ENCODE assay signal across 11 cellular contexts in the genomic region with DNA sequence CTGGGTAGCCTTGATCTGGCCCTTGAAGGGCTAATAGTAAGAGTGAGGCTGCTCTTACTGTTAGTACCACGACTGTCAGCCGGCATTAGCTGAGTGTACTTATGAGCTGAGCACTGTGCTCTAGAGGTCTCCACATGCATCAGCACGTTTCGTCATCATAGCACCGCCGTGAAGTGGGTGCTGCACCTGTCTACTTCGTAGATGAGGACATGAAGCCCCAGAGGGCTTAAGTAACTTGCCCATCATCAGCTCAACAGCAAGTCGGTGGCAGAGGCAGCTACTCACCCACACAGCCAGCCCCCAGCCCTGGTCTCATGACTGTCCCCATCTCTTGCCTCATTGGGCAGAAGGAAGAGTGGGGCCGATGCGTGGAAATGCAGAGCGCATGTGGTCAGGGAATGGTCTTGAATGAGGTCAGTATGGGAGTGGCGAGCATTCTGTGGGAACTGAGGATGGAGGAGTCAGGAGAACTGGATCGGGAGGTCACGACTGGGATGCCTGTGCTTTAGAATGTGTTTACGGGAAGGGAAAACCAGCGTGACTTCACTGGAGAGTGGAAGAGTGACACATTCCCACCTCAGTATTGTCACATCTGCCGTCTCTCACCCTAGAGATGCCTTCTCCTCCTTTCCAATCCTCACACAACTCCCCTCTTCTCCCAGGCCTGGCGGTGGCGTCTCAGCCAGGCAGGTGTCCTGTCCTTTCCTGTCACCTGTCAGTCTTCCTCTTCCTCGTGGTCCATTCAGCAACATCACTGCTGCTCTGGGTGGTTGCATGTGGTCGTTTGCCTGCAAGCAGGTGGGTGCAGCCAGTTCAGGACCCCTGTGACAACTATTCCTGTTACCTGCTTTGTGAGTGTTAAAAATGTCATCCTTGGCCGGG. TPM values are rescaled to one million over a fixed set of nuclear protein-coding genes. Genes with fewer than 3 reads are reported as not detected.
DNase-seq lines count a peak whose midpoint lies in the region; ATAC-seq and TF ChIP-seq lines count a peak whose summit lies in the region.
"Had no signal": no experiment of that assay in that cellular context is flagged by ENCODE, and none has a peak within 500 bp of the region (broad histone marks: within the 10 kb centered on the region; RNA-seq: fewer than 3 reads in every experiment).

No MANE protein-coding gene starts in this region.

- no peak for ATAC-seq in natural killer cell
- ATAC-seq: sciatic nerve had no signal

- H3K27ac Mint-ChIP-seq in CD8-positive, alpha-beta memory T cell, result peak overlapping the region; percentile 97 to 100 (median 98)
- peak overlapping the region; percentile 96 to 99 for H3K27ac Mint-ChIP-seq in natural killer cell

- intact Hi-C loops in natural killer cell (cut with micrococcal nuclease), result loop anchor here (10.0 kb wide), 1 partner anchor 1319 kb away; no protein-coding TSS in a partner anchor

- H3K27ac ChIP-seq in CD8-positive, alpha-beta memory T cell (ENCODE audit: low read depth, low read length), result no peak overlapping the region

- peaks cover 7 to 60% (median 16%) of the 10 kb centered on the region in 3 donors for H3K36me3 Mint-ChIP-seq in CD8-positive, alpha-beta memory T cell
- no peaks in the 10 kb centered on the region for H3K36me3 Mint-ChIP-seq in natural killer cell

- peaks cover 56% of the 10 kb centered on the region for H3K4me1 ChIP-seq in CD8-positive, alpha-beta memory T cell (ENCODE audit: insufficient read depth, low read length)

- no peak for DNase-seq in CD8-positive, alpha-beta memory T cell
- DNase-seq in NCI-H1436 treated with DMSO at 0.1 percent for 48 hours (lab: John Stamatoyannopoulos, UW), result peak; percentile 66
- peak; percentile 28 to 31 for DNase-seq in activated T-cell treated with anti-CD3 and anti-CD28 coated beads, Interleukin-2, amount 50 U/mL, for 48 hours
- DNase-seq in natural killer cell, result peak; percentile 13
- DNase-seq in central memory CD4-positive, alpha-beta T cell, result no peak
- no peak for DNase-seq in HK-2 (ENCODE audit: unreplicated experiment)
- no peak for DNase-seq in UCSD-AML1 (lab: John Stamatoyannopoulos, UW; ENCODE audit: unreplicated experiment)
- DNase-seq in stimulated activated CD4-positive, alpha-beta T cell treated with anti-CD3 and anti-CD28 coated beads, Interleukin-1b, Interleukin-23, amount 100 ng/mL, for 48 hours, result no peak
- DNase-seq: dorsolateral prefrontal cortex, NCI-H226 had no signal

- H3K4me3 Mint-ChIP-seq in CD8-positive, alpha-beta memory T cell, result peak overlapping the region; percentile 63 to 86 (median 80)
- H3K4me3 Mint-ChIP-seq in natural killer cell, result peak overlapping the region; percentile 80

- peaks cover 55 to 81% (median 68%) of the 10 kb centered on the region in 3 donors for H3K4me1 Mint-ChIP-seq in CD8-positive, alpha-beta memory T cell
- H3K4me1 Mint-ChIP-seq in natural killer cell, result peaks cover 59 to 66% of the 10 kb centered on the region in 2 donors

- no peaks in the 10 kb centered on the region for H3K9me3 Mint-ChIP-seq in CD8-positive, alpha-beta memory T cell
- H3K9me3 Mint-ChIP-seq in natural killer cell, result no peaks in the 10 kb centered on the region

- H3K9me3 ChIP-seq in CD8-positive, alpha-beta memory T cell (ENCODE audit: low read length), result no peaks in the 10 kb centered on the region

- no peaks in the 10 kb centered on the region for H3K27me3 Mint-ChIP-seq in CD8-positive, alpha-beta memory T cell
- no peaks in the 10 kb centered on the region for H3K27me3 Mint-ChIP-seq in natural killer cell (ENCODE audit: low read depth in 2 of 2)

- TF ChIP-seq CTCF in natural killer cell (IDR thresholded peaks at IDR 0.05), result no peak

- H3K27me3 ChIP-seq in CD8-positive, alpha-beta memory T cell (ENCODE audit: insufficient read depth, low read length, poor library complexity, severe bottlenecking), result no peaks in the 10 kb centered on the region

- CTCF ChIA-PET in CD8-positive, alpha-beta memory T cell (lab: Charles Lee), result interaction anchor here (1.8 to 3.8 kb wide), 2 partner anchors 12 to 36 kb away, joined by 10 to 26 read pairs; a partner anchor contains a TSS

- POLR2A ChIA-PET in CD8-positive, alpha-beta memory T cell (lab: Charles Lee), result interaction anchor here (0.7 to 0.8 kb wide), 2 partner anchors 23 to 31 kb away, joined by 3 to 4 read pairs; no protein-coding TSS in a partner anchor

- peak overlapping the region; percentile 48 for H3K4me3 ChIP-seq in CD8-positive, alpha-beta memory T cell (ENCODE audit: low read length)
- H3K4me3 ChIP-seq: dorsolateral prefrontal cortex had no signal

- H3K36me3 ChIP-seq in CD8-positive, alpha-beta memory T cell (ENCODE audit: insufficient read depth, low read length), result no peaks in the 10 kb centered on the region

RNA-seq across cellular contexts. Expression of a gene that starts 6.0 kb away (rescaled TPM):
- 100 to 1,000 TPM in 1 of 2 experiments, 10 to 100 TPM in 1; 96.6 to 102 TPM for total RNA-seq in CD8-positive, alpha-beta memory T cell
- polyA plus RNA-seq in CD8-positive, alpha-beta memory T cell, result 19.5 TPM
- 100 to 1,000 TPM in 1 of 3 donors, 10 to 100 TPM in 2; 84.1 to 143 (median 89.0) TPM for total RNA-seq in natural killer cell

RNA-seq across cellular contexts. Expression of a gene that starts 11.3 kb away (rescaled TPM):
- total RNA-seq in CD8-positive, alpha-beta memory T cell, result 100 to 1,000 TPM in 1 of 2 experiments, 10 to 100 TPM in 1; 94.8 to 103 TPM
- polyA plus RNA-seq in CD8-positive, alpha-beta memory T cell, result 83.2 TPM
- 100 to 1,000 TPM in 1 of 3 donors, 10 to 100 TPM in 2; 85.7 to 106 (median 86.8) TPM for total RNA-seq in natural killer cell

Comparison
In these comparisons a context has a peak if more than half of its experiments do, and no peak if none do; other contexts are left out.
1. DNase-seq: peak in NCI-H1436 treated with DMSO at 0.1 percent for 48 hours (single experiment), activated T-cell treated with anti-CD3 and anti-CD28 coated beads, Interleukin-2, amount 50 U/mL, for 48 hours (2 of 2) and natural killer cell (single experiment); none in CD8-positive, alpha-beta memory T cell (0 of 5), central memory CD4-positive, alpha-beta T cell (single experiment), HK-2 (single experiment), UCSD-AML1 (single experiment) and stimulated activated CD4-positive, alpha-beta T cell treated with anti-CD3 and anti-CD28 coated beads, Interleukin-1b, Interleukin-23, amount 100 ng/mL, for 48 hours (single experiment).